In genomic region chr9:115289757-115290208, GRCh38 we compare ENCODE assay signal across 1 cellular context.
TF ChIP-seq lines count a peak whose summit lies in the region.

No MANE protein-coding gene starts in this region.

TF ChIP-seq in GM23338, 12 proteins besides CTCF, POLR2A, EP300 and RAD21 (continued from another document):
- TF ChIP-seq STAT1 (IDR thresholded peaks at IDR 0.05; ENCODE audit: unreplicated experiment) (no peak), EZH2 (IDR thresholded peaks at IDR 0.05; ENCODE audit: low read depth, unreplicated experiment) (no peak), NANOG (IDR thresholded peaks at IDR 0.05; ENCODE audit: borderline replicate concordance) (no peak), POLR2AphosphoS5 (IDR thresholded peaks at IDR 0.05; ENCODE audit: low read depth) (no peak)
- TF ChIP-seq, protein P1, sequence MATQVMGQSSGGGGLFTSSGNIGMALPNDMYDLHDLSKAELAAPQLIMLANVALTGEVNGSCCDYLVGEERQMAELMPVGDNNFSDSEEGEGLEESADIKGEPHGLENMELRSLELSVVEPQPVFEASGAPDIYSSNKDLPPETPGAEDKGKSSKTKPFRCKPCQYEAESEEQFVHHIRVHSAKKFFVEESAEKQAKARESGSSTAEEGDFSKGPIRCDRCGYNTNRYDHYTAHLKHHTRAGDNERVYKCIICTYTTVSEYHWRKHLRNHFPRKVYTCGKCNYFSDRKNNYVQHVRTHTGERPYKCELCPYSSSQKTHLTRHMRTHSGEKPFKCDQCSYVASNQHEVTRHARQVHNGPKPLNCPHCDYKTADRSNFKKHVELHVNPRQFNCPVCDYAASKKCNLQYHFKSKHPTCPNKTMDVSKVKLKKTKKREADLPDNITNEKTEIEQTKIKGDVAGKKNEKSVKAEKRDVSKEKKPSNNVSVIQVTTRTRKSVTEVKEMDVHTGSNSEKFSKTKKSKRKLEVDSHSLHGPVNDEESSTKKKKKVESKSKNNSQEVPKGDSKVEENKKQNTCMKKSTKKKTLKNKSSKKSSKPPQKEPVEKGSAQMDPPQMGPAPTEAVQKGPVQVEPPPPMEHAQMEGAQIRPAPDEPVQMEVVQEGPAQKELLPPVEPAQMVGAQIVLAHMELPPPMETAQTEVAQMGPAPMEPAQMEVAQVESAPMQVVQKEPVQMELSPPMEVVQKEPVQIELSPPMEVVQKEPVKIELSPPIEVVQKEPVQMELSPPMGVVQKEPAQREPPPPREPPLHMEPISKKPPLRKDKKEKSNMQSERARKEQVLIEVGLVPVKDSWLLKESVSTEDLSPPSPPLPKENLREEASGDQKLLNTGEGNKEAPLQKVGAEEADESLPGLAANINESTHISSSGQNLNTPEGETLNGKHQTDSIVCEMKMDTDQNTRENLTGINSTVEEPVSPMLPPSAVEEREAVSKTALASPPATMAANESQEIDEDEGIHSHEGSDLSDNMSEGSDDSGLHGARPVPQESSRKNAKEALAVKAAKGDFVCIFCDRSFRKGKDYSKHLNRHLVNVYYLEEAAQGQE (IDR thresholded peaks at IDR 0.05; ENCODE audit: unreplicated experiment) = no peak
